In genomic region chr10:73495226-73495883, GRCh38 we compare ENCODE assay signal across 1 cellular context.
TF ChIP-seq lines count a peak whose summit lies in the region.

No MANE protein-coding gene starts in this region.

TF ChIP-seq in HEK293, 187 proteins besides CTCF, POLR2A, EP300 and RAD21 (continued from another document):
- TF ChIP-seq PRDM10 (tag by site-specific recombination; IDR thresholded peaks at IDR 0.05): peak; percentile 67
- TF ChIP-seq ZNF335 (tag by site-specific recombination; conservative IDR thresholded peaks at IDR 0.05): peak; percentile 73
- TF ChIP-seq, protein P1, sequence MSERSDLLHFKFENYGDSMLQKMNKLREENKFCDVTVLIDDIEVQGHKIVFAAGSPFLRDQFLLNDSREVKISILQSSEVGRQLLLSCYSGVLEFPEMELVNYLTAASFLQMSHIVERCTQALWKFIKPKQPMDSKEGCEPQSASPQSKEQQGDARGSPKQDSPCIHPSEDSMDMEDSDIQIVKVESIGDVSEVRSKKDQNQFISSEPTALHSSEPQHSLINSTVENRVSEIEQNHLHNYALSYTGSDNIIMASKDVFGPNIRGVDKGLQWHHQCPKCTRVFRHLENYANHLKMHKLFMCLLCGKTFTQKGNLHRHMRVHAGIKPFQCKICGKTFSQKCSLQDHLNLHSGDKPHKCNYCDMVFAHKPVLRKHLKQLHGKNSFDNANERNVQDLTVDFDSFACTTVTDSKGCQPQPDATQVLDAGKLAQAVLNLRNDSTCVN (tag by site-specific recombination; optimal IDR thresholded peaks at IDR 0.05): peak; percentile 34
- TF ChIP-seq ZBTB8A (tag by site-specific recombination; IDR thresholded peaks at IDR 0.05): peak; percentile 78
- TF ChIP-seq GLI4 (tag by site-specific recombination; IDR thresholded peaks at IDR 0.05): no peak
- TF ChIP-seq, protein P2, sequence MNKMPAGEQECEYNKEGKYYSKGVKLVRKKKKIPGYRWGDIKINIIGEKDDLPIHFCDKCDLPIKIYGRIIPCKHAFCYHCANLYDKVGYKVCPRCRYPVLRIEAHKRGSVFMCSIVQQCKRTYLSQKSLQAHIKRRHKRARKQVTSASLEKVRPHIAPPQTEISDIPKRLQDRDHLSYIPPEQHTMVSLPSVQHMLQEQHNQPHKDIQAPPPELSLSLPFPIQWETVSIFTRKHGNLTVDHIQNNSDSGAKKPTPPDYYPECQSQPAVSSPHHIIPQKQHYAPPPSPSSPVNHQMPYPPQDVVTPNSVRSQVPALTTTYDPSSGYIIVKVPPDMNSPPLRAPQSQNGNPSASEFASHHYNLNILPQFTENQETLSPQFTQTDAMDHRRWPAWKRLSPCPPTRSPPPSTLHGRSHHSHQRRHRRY (tag by site-specific recombination; IDR thresholded peaks at IDR 0.05): no peak
- no peak for TF ChIP-seq ZSCAN16 (tag by site-specific recombination; IDR thresholded peaks at IDR 0.05)
- no peak for TF ChIP-seq ZNF211 (tag by site-specific recombination; IDR thresholded peaks at IDR 0.05; ENCODE audit: low read depth)
- TF ChIP-seq ZBTB17 (tag by site-specific recombination; IDR thresholded peaks at IDR 0.05): peak; percentile 64
- no peak for TF ChIP-seq ZNF621 (tag by site-specific recombination; IDR thresholded peaks at IDR 0.05)
- TF ChIP-seq EGR2 (tag by site-specific recombination; IDR thresholded peaks at IDR 0.05; ENCODE audit: low read depth): peak; percentile 69; the same call in 1 of the 2 replicates
- no peak for TF ChIP-seq ZNF488 (tag by site-specific recombination; IDR thresholded peaks at IDR 0.05)
- peak; percentile 22 for TF ChIP-seq ZNF629 (tag by site-specific recombination; IDR thresholded peaks at IDR 0.05)
- no peak for TF ChIP-seq ZNF292 (tag by site-specific recombination; IDR thresholded peaks at IDR 0.05; ENCODE audit: borderline replicate concordance, low read depth)
- TF ChIP-seq PRDM1 (tag by site-specific recombination; IDR thresholded peaks at IDR 0.05): no peak
- TF ChIP-seq ZNF10 (tag by site-specific recombination; IDR thresholded peaks at IDR 0.05): no peak; the same call in 1 of the 2 replicates
- TF ChIP-seq ZBTB1 (tag by site-specific recombination; IDR thresholded peaks at IDR 0.05): no peak
- peak; percentile 49; the same call in 1 of the 2 replicates for TF ChIP-seq ZFP69B (tag by site-specific recombination; IDR thresholded peaks at IDR 0.05)
- peak; percentile 92 for TF ChIP-seq KLF7 (tag by site-specific recombination; IDR thresholded peaks at IDR 0.05; ENCODE audit: borderline replicate concordance)
- TF ChIP-seq ZNF311 (tag by site-specific recombination; IDR thresholded peaks at IDR 0.05; ENCODE audit: borderline replicate concordance): no peak
- TF ChIP-seq YY1 (tag by site-specific recombination; IDR thresholded peaks at IDR 0.05): 0 out of 2 replicates have a peak, but pooled peaks have one; percentile 8
- no peak for TF ChIP-seq GLI2 (tag by site-specific recombination; IDR thresholded peaks at IDR 0.05; ENCODE audit: borderline replicate concordance, low read depth)
- TF ChIP-seq ZNF501 (tag by site-specific recombination; IDR thresholded peaks at IDR 0.05): peak; percentile 88
- peak; percentile 87 for TF ChIP-seq SP2 (tag by site-specific recombination; IDR thresholded peaks at IDR 0.05)
- TF ChIP-seq, protein P3, sequence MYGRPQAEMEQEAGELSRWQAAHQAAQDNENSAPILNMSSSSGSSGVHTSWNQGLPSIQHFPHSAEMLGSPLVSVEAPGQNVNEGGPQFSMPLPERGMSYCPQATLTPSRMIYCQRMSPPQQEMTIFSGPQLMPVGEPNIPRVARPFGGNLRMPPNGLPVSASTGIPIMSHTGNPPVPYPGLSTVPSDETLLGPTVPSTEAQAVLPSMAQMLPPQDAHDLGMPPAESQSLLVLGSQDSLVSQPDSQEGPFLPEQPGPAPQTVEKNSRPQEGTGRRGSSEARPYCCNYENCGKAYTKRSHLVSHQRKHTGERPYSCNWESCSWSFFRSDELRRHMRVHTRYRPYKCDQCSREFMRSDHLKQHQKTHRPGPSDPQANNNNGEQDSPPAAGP (tag by site-specific recombination; IDR thresholded peaks at IDR 0.05): peak; percentile 55; the same call in 1 of the 2 replicates
- TF ChIP-seq ZNF830 (tag by site-specific recombination; IDR thresholded peaks at IDR 0.05; ENCODE audit: low read depth): no peak
- TF ChIP-seq, protein P4, sequence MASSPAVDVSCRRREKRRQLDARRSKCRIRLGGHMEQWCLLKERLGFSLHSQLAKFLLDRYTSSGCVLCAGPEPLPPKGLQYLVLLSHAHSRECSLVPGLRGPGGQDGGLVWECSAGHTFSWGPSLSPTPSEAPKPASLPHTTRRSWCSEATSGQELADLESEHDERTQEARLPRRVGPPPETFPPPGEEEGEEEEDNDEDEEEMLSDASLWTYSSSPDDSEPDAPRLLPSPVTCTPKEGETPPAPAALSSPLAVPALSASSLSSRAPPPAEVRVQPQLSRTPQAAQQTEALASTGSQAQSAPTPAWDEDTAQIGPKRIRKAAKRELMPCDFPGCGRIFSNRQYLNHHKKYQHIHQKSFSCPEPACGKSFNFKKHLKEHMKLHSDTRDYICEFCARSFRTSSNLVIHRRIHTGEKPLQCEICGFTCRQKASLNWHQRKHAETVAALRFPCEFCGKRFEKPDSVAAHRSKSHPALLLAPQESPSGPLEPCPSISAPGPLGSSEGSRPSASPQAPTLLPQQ (tag by site-specific recombination; IDR thresholded peaks at IDR 0.05): peak; percentile 88; the same call in 1 of the 2 replicates
- TF ChIP-seq ZNF175 (tag by site-specific recombination; IDR thresholded peaks at IDR 0.05): no peak
- TF ChIP-seq ZNF610 (tag by site-specific recombination; IDR thresholded peaks at IDR 0.05; ENCODE audit: borderline replicate concordance): no peak
- TF ChIP-seq ZNF157 (tag by site-specific recombination; IDR thresholded peaks at IDR 0.05): no peak
- TF ChIP-seq, protein P5, sequence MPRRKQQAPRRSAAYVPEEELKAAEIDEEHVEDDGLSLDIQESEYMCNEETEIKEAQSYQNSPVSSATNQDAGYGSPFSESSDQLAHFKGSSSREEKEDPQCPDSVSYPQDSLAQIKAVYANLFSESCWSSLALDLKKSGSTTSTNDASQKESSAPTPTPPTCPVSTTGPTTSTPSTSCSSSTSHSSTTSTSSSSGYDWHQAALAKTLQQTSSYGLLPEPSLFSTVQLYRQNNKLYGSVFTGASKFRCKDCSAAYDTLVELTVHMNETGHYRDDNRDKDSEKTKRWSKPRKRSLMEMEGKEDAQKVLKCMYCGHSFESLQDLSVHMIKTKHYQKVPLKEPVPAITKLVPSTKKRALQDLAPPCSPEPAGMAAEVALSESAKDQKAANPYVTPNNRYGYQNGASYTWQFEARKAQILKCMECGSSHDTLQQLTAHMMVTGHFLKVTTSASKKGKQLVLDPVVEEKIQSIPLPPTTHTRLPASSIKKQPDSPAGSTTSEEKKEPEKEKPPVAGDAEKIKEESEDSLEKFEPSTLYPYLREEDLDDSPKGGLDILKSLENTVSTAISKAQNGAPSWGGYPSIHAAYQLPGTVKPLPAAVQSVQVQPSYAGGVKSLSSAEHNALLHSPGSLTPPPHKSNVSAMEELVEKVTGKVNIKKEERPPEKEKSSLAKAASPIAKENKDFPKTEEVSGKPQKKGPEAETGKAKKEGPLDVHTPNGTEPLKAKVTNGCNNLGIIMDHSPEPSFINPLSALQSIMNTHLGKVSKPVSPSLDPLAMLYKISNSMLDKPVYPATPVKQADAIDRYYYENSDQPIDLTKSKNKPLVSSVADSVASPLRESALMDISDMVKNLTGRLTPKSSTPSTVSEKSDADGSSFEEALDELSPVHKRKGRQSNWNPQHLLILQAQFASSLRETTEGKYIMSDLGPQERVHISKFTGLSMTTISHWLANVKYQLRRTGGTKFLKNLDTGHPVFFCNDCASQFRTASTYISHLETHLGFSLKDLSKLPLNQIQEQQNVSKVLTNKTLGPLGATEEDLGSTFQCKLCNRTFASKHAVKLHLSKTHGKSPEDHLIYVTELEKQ (tag by site-specific recombination; IDR thresholded peaks at IDR 0.05; ENCODE audit: borderline replicate concordance): no peak
